Comparison of ENCODE assay signal across 8 cellular contexts in genomic region chr17:48541574-48542113, GRCh38. TPM values are rescaled to one million over a fixed set of nuclear protein-coding genes. Genes with fewer than 3 reads are reported as not detected.
A peak's percentile ranks its signal among the peaks of the same experiment; 100 is the strongest.
DNase-seq lines count a peak whose midpoint lies in the region; ATAC-seq and TF ChIP-seq lines count a peak whose summit lies in the region.

No MANE protein-coding gene starts in this region.

- H3K4me3 ChIP-seq in ACC112 (ENCODE audit: low read depth, low read length), result peak overlapping the region; percentile 42; the same call in 1 of the 2 replicates
- peak overlapping the region; percentile 59 for H3K4me3 ChIP-seq in HUES48 (ENCODE audit: low read depth, low read length)
- H3K4me3 ChIP-seq in fibroblast of villous mesenchyme (ENCODE audit: low read depth, low read length), result peak overlapping the region; percentile 72
- peak overlapping the region; percentile 64 for H3K4me3 ChIP-seq in osteoblast (ENCODE audit: insufficient read depth, low read length)

- no peaks in the 10 kb centered on the region for H3K36me3 ChIP-seq in ACC112 (ENCODE audit: insufficient read depth, low read length)
- H3K36me3 ChIP-seq in HUES48 (ENCODE audit: control insufficient read depth, insufficient read depth, low read length), result no peaks in the 10 kb centered on the region
- no peaks in the 10 kb centered on the region for H3K36me3 ChIP-seq in osteoblast (ENCODE audit: insufficient read depth, low read length)

- H3K27ac ChIP-seq in ACC112 (ENCODE audit: low read depth, low read length) (no peak overlapping the region), HUES48 (ENCODE audit: low read depth, low read length) (no peak overlapping the region), osteoblast (ENCODE audit: low read depth, low read length) (peak overlapping the region; percentile 60)

- no peaks in the 10 kb centered on the region for H4K20me1 ChIP-seq in osteoblast (ENCODE audit: insufficient read depth, low read length)

- no peak overlapping the region for H3K9ac ChIP-seq in HUES48 (ENCODE audit: low read depth, low read length)

- peak overlapping the region; percentile 78 for H3K4me2 ChIP-seq in osteoblast (ENCODE audit: insufficient read depth, low read length)

- ATAC-seq in GM19023 (IDR thresholded peaks at IDR 0.05; ENCODE audit: unreplicated experiment) (no peak), HG02642 (IDR thresholded peaks at IDR 0.05; ENCODE audit: poor library complexity, unreplicated experiment) (no peak)

- TF ChIP-seq CTCF in fibroblast of villous mesenchyme (IDR thresholded peaks at IDR 0.05; ENCODE audit: insufficient read depth, low read depth, low read length) (no peak), osteoblast (IDR thresholded peaks at IDR 0.05; ENCODE audit: extremely low read depth, low read depth, low read length) (no peak)

- H2AFZ ChIP-seq in ACC112 (ENCODE audit: low read length, unreplicated experiment) (peak overlapping the region; percentile 11), osteoblast (ENCODE audit: low read length) (peak overlapping the region; percentile 59)

- H3K4me1 ChIP-seq in ACC112 (ENCODE audit: control insufficient read depth, insufficient read depth, low read length, unreplicated experiment) (no peaks in the 10 kb centered on the region), HUES48 (ENCODE audit: control insufficient read depth, insufficient read depth, low read length) (peaks cover 29% of the 10 kb centered on the region), osteoblast (ENCODE audit: insufficient read depth, low read length) (peaks cover 13% of the 10 kb centered on the region)

- peak; percentile 35 for DNase-seq in activated T-cell treated with anti-CD3 and anti-CD28 coated beads for 48 hours (ENCODE audit: low read depth)
- DNase-seq in fibroblast of villous mesenchyme (ENCODE audit: low read depth), result peak; percentile 42
- DNase-seq in osteoblast (ENCODE audit: insufficient read length, low spot score, missing footprints), result peak; percentile 85
- no peak for DNase-seq in NAMALWA (ENCODE audit: low spot score)

- peaks cover 86% of the 10 kb centered on the region for H3K27me3 ChIP-seq in ACC112 (ENCODE audit: insufficient read depth, low read length)
- H3K27me3 ChIP-seq in HUES48 (ENCODE audit: control insufficient read depth, insufficient read depth, low read length), result peaks cover 92% of the 10 kb centered on the region
- H3K27me3 ChIP-seq in osteoblast (ENCODE audit: insufficient read depth, low read length), result peaks cover 51% of the 10 kb centered on the region

- H3K79me2 ChIP-seq in ACC112 (ENCODE audit: control insufficient read depth, insufficient read depth, low read length, unreplicated experiment), result no peaks in the 10 kb centered on the region
- peaks cover 4% of the 10 kb centered on the region for H3K79me2 ChIP-seq in osteoblast (ENCODE audit: insufficient read depth, low read length)

- H3K9me3 ChIP-seq in HUES48 (ENCODE audit: control insufficient read depth, insufficient read depth, low read length) (no peaks in the 10 kb centered on the region), osteoblast (ENCODE audit: low read depth, low read length) (no peaks in the 10 kb centered on the region)

RNA-seq across cellular contexts. Expression of gene HOXB2, which starts 3.3 kb away (rescaled TPM):
- total RNA-seq in fibroblast of villous mesenchyme (4.3 and 4.5 TPM in 2 replicates), osteoblast (2.1 and 3.3 TPM in 2 replicates)

RNA-seq across cellular contexts. Expression of gene HOXB1, which starts 10.8 kb away (rescaled TPM):
- not detected in 2 replicates for total RNA-seq in fibroblast of villous mesenchyme
- total RNA-seq in osteoblast, result not detected in 2 replicates

RNA-seq across cellular contexts. Expression of gene HOXB4, which starts 36.5 kb away (rescaled TPM):
- total RNA-seq in fibroblast of villous mesenchyme (1.7 and 1.9 TPM in 2 replicates), osteoblast (0.29 and 0.36 TPM in 2 replicates)

RNA-seq across cellular contexts. Expression of gene HOXB3, which starts 48.4 kb away (rescaled TPM):
- 4.3 and 7.1 TPM in 2 replicates for total RNA-seq in fibroblast of villous mesenchyme
- 1.5 and 1.8 TPM in 2 replicates for total RNA-seq in osteoblast

RNA-seq across cellular contexts. Expression of gene HOXB5, which starts 51.9 kb away (rescaled TPM):
- total RNA-seq in fibroblast of villous mesenchyme (0.32 and 0.43 TPM in 2 replicates), osteoblast (not detected in 2 replicates)
